Comparison of ENCODE assay signal across 8 cellular contexts in the genomic region with DNA sequence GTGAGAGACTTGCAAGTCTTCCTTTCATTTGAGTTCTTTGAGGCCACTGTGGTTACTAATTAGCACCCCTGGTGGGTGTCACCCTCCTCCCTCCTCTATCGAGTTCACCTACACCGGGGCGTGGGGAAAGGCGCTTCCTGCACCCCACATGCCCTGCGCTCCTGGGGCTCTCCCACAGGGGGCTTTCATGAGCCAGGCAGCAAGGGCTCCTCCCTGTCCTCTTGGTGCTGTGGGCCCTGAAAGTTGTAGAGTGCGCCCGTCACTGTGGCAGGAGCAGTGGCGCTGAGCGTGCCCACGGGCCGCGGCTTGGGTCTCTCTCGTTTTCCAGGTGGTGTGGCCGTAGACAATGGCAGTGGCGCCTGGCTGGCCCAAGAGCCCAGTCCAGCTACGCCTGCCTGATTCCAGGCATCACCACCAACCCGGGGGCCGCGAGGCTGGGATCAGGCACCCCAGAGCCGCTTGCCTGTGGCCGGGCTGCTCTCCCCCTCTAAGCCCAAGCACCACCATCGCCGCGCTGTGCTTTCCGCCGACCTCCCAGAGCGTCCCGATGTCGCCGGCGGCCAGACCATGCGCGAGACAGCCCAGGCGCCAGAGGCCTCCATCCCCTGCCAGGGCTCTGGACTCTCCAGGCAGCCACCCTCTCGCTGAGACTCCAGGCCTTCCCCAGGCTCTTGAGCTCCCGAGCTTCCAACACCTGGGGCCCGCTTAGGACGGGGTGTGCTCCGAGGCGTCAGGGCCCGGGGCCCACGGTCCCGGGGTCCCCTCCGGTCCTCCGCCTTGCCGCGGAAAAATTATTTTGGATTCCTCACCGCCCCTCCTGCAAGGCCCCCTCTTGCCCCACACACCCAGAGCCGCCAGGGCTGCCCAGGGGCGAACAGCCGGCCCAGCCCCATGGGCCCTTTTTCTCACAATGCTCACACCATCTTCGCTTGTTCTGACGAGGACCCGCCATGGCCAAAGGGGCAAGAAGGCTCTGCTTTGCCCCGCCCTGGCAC. TPM values are rescaled to one million over a fixed set of nuclear protein-coding genes. Genes with fewer than 3 reads are reported as not detected.
DNase-seq lines count a peak whose midpoint lies in the region; ATAC-seq, FAIRE-seq and TF ChIP-seq lines count a peak whose summit lies in the region.
"Not testable (repeated sequence)": the region's sequence is repeated elsewhere in the genome, so short reads cannot be mapped to it uniquely, and the experiment has no call there.

No MANE protein-coding gene starts in this region.

- H3K27me3 Mint-ChIP-seq in T-helper 17 cell = not testable (repeated sequence)

- DNase-seq in GM18507 (ENCODE audit: extremely low spot score, insufficient read length, low read depth) (peak; percentile 33), T-helper 17 cell (peak in 2 of 3 donors; percentile 19 to 28), head of caudate nucleus (peak in 38 of 42 donors; percentile 16 to 70 (median 46)), pancreas (peak in 4 of 6 donors; percentile 20 to 82 (median 42)), aorta (peak; percentile 58 to 74)
- peak; percentile 52 for DNase-seq in activated naive CD4-positive, alpha-beta T cell treated with Interleukin-2 at 50 U/mL for 16 hours

- not testable (repeated sequence) for H3K27ac Mint-ChIP-seq in T-helper 17 cell

- H3K4me1 ChIP-seq in pancreas; aorta (ENCODE audit: control insufficient read depth in 1 of 2, insufficient read depth in 2 of 2, low read length in 2 of 2): not testable (repeated sequence)

- ATAC-seq in GM21576 (IDR thresholded peaks at IDR 0.05; ENCODE audit: unreplicated experiment) (peak; percentile 100), HG03175 (IDR thresholded peaks at IDR 0.05; ENCODE audit: unreplicated experiment) (peak; percentile 100), T-helper 17 cell (peak; percentile 81), pancreas (peak in 1 of 4 donors; percentile 55), aorta (ENCODE audit: low FRiP score) (peak; percentile 42)

- H3K4me3 Mint-ChIP-seq in T-helper 17 cell = not testable (repeated sequence)

- whole genome bisulfite sequencing in pancreas, 2 donors = 63 to 66% methylated on average over 54 to 55 of the region's 55 CpGs
- 63 to 70% methylated on average over 51 to 55 of the region's 55 CpGs for WGBS in aorta, 2 donors

- not testable (repeated sequence) for FAIRE-seq in GM18507 (lab: Jason Lieb, UNC); pancreas (lab: Jason Lieb, UNC)

- not testable (repeated sequence) for H3K36me3 ChIP-seq in pancreas; aorta (ENCODE audit: control insufficient read depth in 1 of 2, insufficient read depth in 2 of 2, low read length in 1 of 2)

- not testable (repeated sequence) for H3K27me3 ChIP-seq in pancreas; aorta (ENCODE audit: control insufficient read depth in 1 of 2, insufficient read depth in 2 of 2, low read length in 1 of 2)

- H3K27ac ChIP-seq in pancreas; aorta (ENCODE audit: low read depth in 1 of 2, low read length in 2 of 2): not testable (repeated sequence)

- H3K4me1 Mint-ChIP-seq in T-helper 17 cell = not testable (repeated sequence)

- not testable (repeated sequence) for TF ChIP-seq CTCF in pancreas (IDR thresholded peaks at IDR 0.05)

- intact Hi-C loops in head of caudate nucleus (cut with DNase I); pancreas (cut with DNase I); aorta (cut with DNase I): not testable (repeated sequence)

- not testable (repeated sequence) for H3K4me3 ChIP-seq in pancreas; aorta (ENCODE audit: low read length in 2 of 2)

- H3K36me3 Mint-ChIP-seq in T-helper 17 cell (ENCODE audit: low read depth) = not testable (repeated sequence)

- not testable (repeated sequence) for H3K9me3 ChIP-seq in T-helper 17 cell (ENCODE audit: control insufficient read depth, low read length, poor library complexity, severe bottlenecking); pancreas; aorta (ENCODE audit: control insufficient read depth, low read length)

RNA-seq across cellular contexts. Expression of a gene that starts 46.0 kb away (rescaled TPM):
- total RNA-seq in T-helper 17 cell (10 to 100 TPM in 1 of 2 donors, 1 to 10 TPM in 1; 7.3 to 14.4 TPM), pancreas (1 to 10 TPM; 2.6 to 7.4 (median 5.3) TPM), aorta (1 to 10 TPM; 4.0 to 9.5 TPM)
- polyA plus RNA-seq in pancreas (10 to 100 TPM; 18.6 to 35.5 TPM), aorta (10 to 100 TPM in 1 of 2 donors, 1 to 10 TPM in 1; 2.0 to 35.6 TPM)
